In the genomic region with DNA sequence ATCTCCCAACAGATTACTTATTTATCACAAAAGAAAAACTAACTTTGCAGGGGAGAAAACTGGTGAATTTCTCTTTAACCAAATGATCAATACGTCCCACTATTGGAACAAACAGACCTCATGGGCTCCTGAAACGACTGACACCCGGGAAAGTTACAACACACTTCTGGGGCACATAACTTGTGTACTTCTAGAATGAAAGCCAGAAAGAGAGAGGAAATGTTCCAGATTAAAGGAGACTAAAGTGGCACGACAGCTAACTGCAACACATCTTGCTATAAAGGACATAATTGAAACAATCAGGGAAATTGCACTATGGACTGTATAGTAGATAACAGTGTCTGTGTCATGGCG, we compare ENCODE assay signal across 22 cellular contexts.
"Had no signal": no experiment of that assay in that cellular context is flagged by ENCODE, and none has a peak within 500 bp of the region (broad histone marks: within the 10 kb centered on the region; RNA-seq: fewer than 3 reads in every experiment).

No MANE protein-coding gene starts in this region.

- H3K9me3 ChIP-seq: MG63, SJSA1 had no signal

- H3K4me3 ChIP-seq: MG63, SJSA1, SK-N-MC had no signal

- H3K27ac ChIP-seq: SJSA1, SK-N-MC had no signal

- H3K27me3 ChIP-seq: MG63, SJSA1 had no signal

- DNase-seq: IMR-90, Karpas-422, KG1, MG63, NCI-H1092, NCI-H1105 treated with DMSO at 0.1 percent for 48 hours, NCI-H1436, NCI-H187, NCI-H2029, NCI-H2081 treated with DMSO at 0.1 percent for 48 hours, NCI-H2171, NCI-H226, NCI-H446, NCI-H510A, NCI-H524 treated with DMSO at 0.1 percent for 48 hours, NCI-H69, NCI-H774, Right ventricle myocardium superior, RPMI8226, SIG-M5 had no signal

- H3K36me3 ChIP-seq: MG63, SJSA1 had no signal

- H3K4me1 ChIP-seq: SJSA1 had no signal
